Comparison of ENCODE assay signal across 16 cellular contexts in genomic region chr7:39400836-39401235, GRCh38.
DNase-seq lines count a peak whose midpoint lies in the region; ATAC-seq and TF ChIP-seq lines count a peak whose summit lies in the region.
"Had no signal": no experiment of that assay in that cellular context is flagged by ENCODE, and none has a peak within 500 bp of the region (broad histone marks: within the 10 kb centered on the region; RNA-seq: fewer than 3 reads in every experiment).

No MANE protein-coding gene starts in this region.

- H2AFZ ChIP-seq in HCT116 (ENCODE audit: low read depth, low read length, poor library complexity, severe bottlenecking), result peak overlapping the region; percentile 54
- no peak overlapping the region for H2AFZ ChIP-seq in mesenchymal stem cell (ENCODE audit: low read depth, low read length)

- H3K79me2 ChIP-seq in HCT116 (ENCODE audit: insufficient read depth, low read length), result no peaks in the 10 kb centered on the region

- DNase-seq in A673 (ENCODE audit: low spot score), result peak; percentile 63
- DNase-seq in HCT116 (ENCODE audit: low read depth, low spot score), result no peak
- DNase-seq in SK-N-MC (ENCODE audit: low read depth, low spot score), result no peak
- no peak for DNase-seq in mesenchymal stem cell
- no peak for DNase-seq in hypothalamus (lab: John Stamatoyannopoulos, UW)
- no peak for DNase-seq in 8988T
- DNase-seq: AML-193; Caco-2; CD8-positive, alpha-beta memory T cell; DND-41; GF-D8; H9; HFFc6 had no signal

- no peaks in the 10 kb centered on the region for H3K79me1 ChIP-seq in mesenchymal stem cell (replicated peaks; ENCODE audit: low read length, poor library complexity, severe bottlenecking)

- H3K9ac ChIP-seq in HCT116 (ENCODE audit: low read length) (no peak overlapping the region), SK-N-MC (ENCODE audit: insufficient read length) (no peak overlapping the region), mesenchymal stem cell (ENCODE audit: low read length) (no peak overlapping the region)
- H3K9ac ChIP-seq: BLaER1 had no signal

- peak overlapping the region; percentile 12 for H4K8ac ChIP-seq in mesenchymal stem cell (ENCODE audit: low read length)

- H3K27me3 ChIP-seq in A673 (replicated peaks; ENCODE audit: insufficient read depth, low read depth, low read length, poor library complexity) (no peaks in the 10 kb centered on the region), HCT116 (ENCODE audit: insufficient read depth, low read length) (no peaks in the 10 kb centered on the region; the same call in 1 of the 2 replicates), mesenchymal stem cell (ENCODE audit: control insufficient read depth in 1 of 2, insufficient read depth in 1 of 2, low read length in 2 of 2) (no peaks in the 10 kb centered on the region)
- H3K27me3 ChIP-seq: BLaER1 had no signal

- no peak overlapping the region for H2BK120ac ChIP-seq in mesenchymal stem cell (ENCODE audit: low read depth, low read length)

- H2BK15ac ChIP-seq in mesenchymal stem cell (ENCODE audit: low read depth, poor library complexity, severe bottlenecking), result no peak overlapping the region

- no peaks in the 10 kb centered on the region for H4K20me1 ChIP-seq in HCT116 (ENCODE audit: insufficient read depth)
- H4K20me1 ChIP-seq: BLaER1 had no signal

- peaks cover 11% of the 10 kb centered on the region for H3K4me1 ChIP-seq in A673 (ENCODE audit: insufficient read depth, low read length, poor library complexity, severe bottlenecking)
- peaks cover 5 to 8% of the 10 kb centered on the region in 2 experiments; a peak in 3 of 4 replicates for H3K4me1 ChIP-seq in HCT116 (ENCODE audit: control insufficient read depth in 1 of 2, insufficient read depth in 2 of 2, low read length in 2 of 2)
- H3K4me1 ChIP-seq in mesenchymal stem cell (ENCODE audit: control insufficient read depth, insufficient read depth, low read depth, low read length), result peaks cover 3% of the 10 kb centered on the region
- H3K4me1 ChIP-seq: BLaER1, Caco-2 had no signal

- H3K4me2 ChIP-seq in HCT116 (ENCODE audit: low read length) (peak overlapping the region; percentile 53), mesenchymal stem cell (ENCODE audit: low read length, poor library complexity, severe bottlenecking) (no peak overlapping the region)
- H3K4me2 ChIP-seq: BLaER1 had no signal

- no peak overlapping the region for H2AK5ac ChIP-seq in mesenchymal stem cell (ENCODE audit: low read length, severe bottlenecking)

- 87% methylated on average over 3 of the region's 3 CpGs for WGBS in mesenchymal stem cell

- H3K9me3 ChIP-seq in A673 (ENCODE audit: low read depth, low read length, poor library complexity, severe bottlenecking) (no peaks in the 10 kb centered on the region), HCT116 (ENCODE audit: control insufficient read depth in 1 of 2, insufficient read depth in 1 of 2, low read depth in 1 of 2, low read length in 2 of 2) (no peaks in the 10 kb centered on the region), SK-N-MC (ENCODE audit: low read depth, low read length) (no peaks in the 10 kb centered on the region), mesenchymal stem cell (ENCODE audit: control insufficient read depth, low read length) (no peaks in the 10 kb centered on the region)
- H3K9me3 ChIP-seq: BLaER1, Caco-2 had no signal

- intact Hi-C loops in A673 (cut with micrococcal nuclease; ENCODE audit: unreplicated experiment), result no loop called here
- intact Hi-C loops in HCT116 (cut with micrococcal nuclease), result no loop called here

- no peaks in the 10 kb centered on the region for H3K36me3 ChIP-seq in A673 (ENCODE audit: insufficient read depth, low read length, poor library complexity, severe bottlenecking)
- no peaks in the 10 kb centered on the region for H3K36me3 ChIP-seq in HCT116 (ENCODE audit: control insufficient read depth in 1 of 2, insufficient read depth in 2 of 2, low read length in 2 of 2)
- H3K36me3 ChIP-seq in SK-N-MC (ENCODE audit: insufficient read depth, low read length), result no peaks in the 10 kb centered on the region
- H3K36me3 ChIP-seq in mesenchymal stem cell (ENCODE audit: control insufficient read depth in 1 of 2, insufficient read depth in 2 of 2, low read depth in 1 of 2, low read length in 2 of 2), result no peaks in the 10 kb centered on the region
- H3K36me3 ChIP-seq: BLaER1 had no signal

- H4K91ac ChIP-seq in mesenchymal stem cell (ENCODE audit: low read length), result no peak overlapping the region

- no peak for TF ChIP-seq RAD21 in HCT116 (IDR thresholded peaks at IDR 0.05; ENCODE audit: low read depth)

- POLR2A ChIA-PET in A673 (lab: Charles Lee; ENCODE audit: low non-redundant PET) (no interaction called here), HCT116 (lab: Charles Lee) (no interaction called here)

- H3K18ac ChIP-seq in mesenchymal stem cell (ENCODE audit: low read depth in 1 of 2, low read length in 2 of 2), result no peak overlapping the region

- RAD21 ChIA-PET in HCT116 (lab: Charles Lee; ENCODE audit: low non-redundant PET in 1 of 2, low total read pairs in 2 of 2, uncharacterized antibody in 2 of 2, unreplicated experiment in 2 of 2), result no interaction called here

- TF ChIP-seq POLR2A in HCT116 (IDR thresholded peaks at IDR 0.05; ENCODE audit: borderline replicate concordance, extremely low read depth, insufficient read depth, insufficient read length), result no peak

- no peak overlapping the region for H2BK5ac ChIP-seq in mesenchymal stem cell (ENCODE audit: low read depth, low read length, poor library complexity, severe bottlenecking)

- H3K9me2 ChIP-seq in HCT116 (ENCODE audit: insufficient read depth), result no peaks in the 10 kb centered on the region

- H3K4me3 ChIP-seq in A673 (ENCODE audit: low read depth, low read length, poor library complexity, severe bottlenecking), result no peak overlapping the region
- H3K4me3 ChIP-seq in HCT116 (replicated peaks in 1 of 2; ENCODE audit: low read depth in 1 of 2, low read length in 2 of 2), result no peak overlapping the region
- H3K4me3 ChIP-seq in SK-N-MC, result peak overlapping the region; percentile 52
- H3K4me3 ChIP-seq in mesenchymal stem cell (ENCODE audit: insufficient read depth in 1 of 2, low read depth in 1 of 2, low read length in 2 of 2), result no peak overlapping the region
- H3K4me3 ChIP-seq: BLaER1 had no signal

- no peak overlapping the region for H3K14ac ChIP-seq in mesenchymal stem cell (ENCODE audit: low read length in 2 of 2)

- BruUV-seq in A673 (replicated peaks; lab: Mats Ljungman, UMichigan), result no TSS peak
- BruUV-seq in HCT116 (replicated peaks; lab: Mats Ljungman, UMichigan), result no TSS peak

- ATAC-seq in HCT116, result peak; percentile 96
- ATAC-seq in HG03280 (IDR thresholded peaks at IDR 0.05; ENCODE audit: unreplicated experiment), result no peak

- CTCF ChIA-PET in A673 (lab: Charles Lee) (no interaction called here), HCT116 (lab: Charles Lee) (no interaction called here)

- H3K27ac ChIP-seq in A673 (ENCODE audit: low read depth, low read length, poor library complexity, severe bottlenecking) (no peak overlapping the region), HCT116 (ENCODE audit: low read depth, low read length) (no peak overlapping the region), SK-N-MC (no peak overlapping the region), mesenchymal stem cell (ENCODE audit: low read length, poor library complexity, severe bottlenecking) (no peak overlapping the region)
- H3K27ac ChIP-seq: BLaER1, HL-60 had no signal

- no peak overlapping the region for H3K4ac ChIP-seq in mesenchymal stem cell (ENCODE audit: low read depth in 1 of 2, low read length in 2 of 2)

- no peak for TF ChIP-seq CTCF in A673 (conservative IDR thresholded peaks at IDR 0.05; ENCODE audit: low read depth, low read length)
- TF ChIP-seq CTCF in HCT116 (IDR thresholded peaks at IDR 0.05 in 2 of 3, conservative IDR thresholded peaks at IDR 0.05 in 1 of 3; ENCODE audit: borderline replicate concordance in 1 of 3, insufficient read depth in 1 of 3, low read depth in 2 of 3, low read length in 2 of 3), result no peak

- no peak overlapping the region for H2BK12ac ChIP-seq in mesenchymal stem cell (ENCODE audit: low read length in 2 of 2)

- no peak overlapping the region for H3K23ac ChIP-seq in mesenchymal stem cell (ENCODE audit: low read length in 2 of 2)

TF ChIP-seq in HCT116, 20 proteins besides CTCF, POLR2A, EP300 and RAD21:
- TF ChIP-seq EZH2phosphoT487 (IDR thresholded peaks at IDR 0.05; ENCODE audit: borderline replicate concordance), result no peak
- peak; percentile 47 for TF ChIP-seq ELF1 (IDR thresholded peaks at IDR 0.05; ENCODE audit: borderline replicate concordance, low read depth)
TF ChIP-seq in HCT116: peak in this region for 1.
